In the genomic region with DNA sequence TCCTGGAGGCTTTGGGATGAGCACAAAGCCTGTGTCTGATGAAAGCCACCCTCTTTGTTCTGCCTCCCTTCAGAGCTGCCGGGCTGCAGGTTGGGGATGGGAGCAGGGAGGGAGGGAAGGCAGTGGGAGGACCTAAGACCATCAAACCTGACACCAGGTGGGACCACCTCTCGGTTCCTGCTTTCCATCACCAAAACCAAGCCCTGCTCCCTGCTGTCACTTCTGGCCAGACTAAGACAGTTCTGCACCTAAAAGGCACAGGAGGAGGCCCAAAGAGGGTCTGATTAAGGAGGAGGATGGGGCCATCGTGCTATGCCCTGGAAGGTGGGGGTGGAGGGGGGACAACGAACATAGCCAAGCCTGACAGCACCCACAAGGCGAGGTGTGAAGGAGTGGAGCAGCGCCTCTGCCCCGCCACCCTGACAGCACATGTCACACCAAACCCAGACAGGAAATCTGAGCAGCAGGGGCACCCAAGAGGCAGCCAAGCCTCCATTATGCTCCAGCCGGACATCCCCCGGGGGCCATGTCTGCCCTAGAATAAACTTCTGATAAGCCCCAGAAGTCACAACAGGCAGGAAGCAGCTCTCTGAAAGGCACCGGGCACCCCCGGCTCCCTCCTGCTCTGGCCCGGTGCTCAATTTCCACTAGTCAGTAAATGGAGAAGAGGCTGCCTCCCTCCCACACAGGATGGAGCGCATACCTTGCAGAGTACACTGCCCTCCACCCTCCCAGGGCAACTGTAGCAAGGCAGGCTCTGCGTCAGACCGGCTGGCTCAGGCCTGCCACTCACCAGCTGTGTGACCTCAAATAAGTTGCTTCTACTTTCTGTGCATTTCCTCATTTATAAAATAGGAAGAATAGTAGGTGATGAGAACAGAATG, we compare ENCODE assay signal across 9 cellular contexts. TPM values are rescaled to one million over a fixed set of nuclear protein-coding genes. Genes with fewer than 3 reads are reported as not detected.
DNase-seq lines count a peak whose midpoint lies in the region; ATAC-seq and TF ChIP-seq lines count a peak whose summit lies in the region.
"Had no signal": no experiment of that assay in that cellular context is flagged by ENCODE, and none has a peak within 500 bp of the region (broad histone marks: within the 10 kb centered on the region; RNA-seq: fewer than 3 reads in every experiment).

No MANE protein-coding gene starts in this region.

- no peak overlapping the region for H3K9ac ChIP-seq in mesenchymal stem cell (ENCODE audit: low read length)

- H3K14ac ChIP-seq in mesenchymal stem cell (ENCODE audit: low read length in 2 of 2), result peak overlapping the region in 1 of 2 experiments; percentile 97

- no peak overlapping the region for H2BK5ac ChIP-seq in mesenchymal stem cell (ENCODE audit: low read depth, low read length, poor library complexity, severe bottlenecking)

- no peak for TF ChIP-seq EP300 in transverse colon (IDR thresholded peaks at IDR 0.05; ENCODE audit: low read depth)

- H3K27me3 ChIP-seq in Panc1 (ENCODE audit: control insufficient read depth, insufficient read depth, low read length) (no peaks in the 10 kb centered on the region), mesenchymal stem cell (ENCODE audit: control insufficient read depth in 1 of 2, insufficient read depth in 1 of 2, low read length in 2 of 2) (no peaks in the 10 kb centered on the region), transverse colon (no peaks in the 10 kb centered on the region)
- H3K27me3 ChIP-seq: SJSA1 had no signal

- H3K27ac ChIP-seq in Panc1 (ENCODE audit: low read length) (no peak overlapping the region; the same call in 1 of the 2 replicates), cingulate gyrus (ENCODE audit: low read depth, low read length) (peak overlapping the region; percentile 24), mesenchymal stem cell (ENCODE audit: low read length, poor library complexity, severe bottlenecking) (no peak overlapping the region), transverse colon (peak overlapping the region; percentile 1 to 59 (median 32))
- H3K27ac ChIP-seq: SJSA1 had no signal

- 22% methylated on average over 11 of the region's 15 CpGs for WGBS in mesenchymal stem cell
- WGBS in transverse colon (ENCODE audit: low coverage in 1 of 2), 2 donors, result 40 to 49% methylated on average over 1 to 15 of the region's 15 CpGs

- CTCF ChIA-PET in Panc1 (lab: Charles Lee), result no interaction called here

- TF ChIP-seq CTCF in Panc1 (IDR thresholded peaks at IDR 0.05), result no peak
- TF ChIP-seq CTCF in transverse colon (IDR thresholded peaks at IDR 0.05), result no peak

- POLR2A ChIA-PET in Panc1 (lab: Charles Lee), result no interaction called here

- H3K4me2 ChIP-seq in mesenchymal stem cell (ENCODE audit: low read length, poor library complexity, severe bottlenecking), result no peak overlapping the region

- no peak overlapping the region for H4K91ac ChIP-seq in mesenchymal stem cell (ENCODE audit: low read length)

- H3K4me1 ChIP-seq in Panc1 (ENCODE audit: control insufficient read depth, insufficient read depth, low read length), result peaks cover 24% of the 10 kb centered on the region
- peaks cover 31% of the 10 kb centered on the region for H3K4me1 ChIP-seq in mesenchymal stem cell (ENCODE audit: control insufficient read depth, insufficient read depth, low read depth, low read length)
- peaks cover 19 to 33% (median 27%) of the 10 kb centered on the region in 4 donors for H3K4me1 ChIP-seq in transverse colon

- no peaks in the 10 kb centered on the region for H3K9me3 ChIP-seq in Panc1 (ENCODE audit: control insufficient read depth, insufficient read depth, low read depth, low read length)
- H3K9me3 ChIP-seq in mesenchymal stem cell (ENCODE audit: control insufficient read depth, low read length), result no peaks in the 10 kb centered on the region
- H3K9me3 ChIP-seq in transverse colon, result no peaks in the 10 kb centered on the region
- H3K9me3 ChIP-seq: SJSA1 had no signal

- H4K8ac ChIP-seq in mesenchymal stem cell (ENCODE audit: low read length), result peak overlapping the region; percentile 66

- peaks cover 54% of the 10 kb centered on the region for H3K79me1 ChIP-seq in mesenchymal stem cell (replicated peaks; ENCODE audit: low read length, poor library complexity, severe bottlenecking)

- H2AFZ ChIP-seq in mesenchymal stem cell (ENCODE audit: low read depth, low read length), result no peak overlapping the region

- ATAC-seq in GM18508 (IDR thresholded peaks at IDR 0.05; ENCODE audit: insufficient read depth, unreplicated experiment) (peak; percentile 39), HG02678 (IDR thresholded peaks at IDR 0.05; ENCODE audit: unreplicated experiment) (peak; percentile 64), Panc1 (peak; percentile 73)

- no peak overlapping the region for H3K4ac ChIP-seq in mesenchymal stem cell (ENCODE audit: low read depth in 1 of 2, low read length in 2 of 2)

- DNase-seq in Panc1 (ENCODE audit: low read depth, low spot score) (no peak), mesenchymal stem cell (peak; percentile 79), transverse colon (peak; percentile 34), OCI-M2 (lab: John Stamatoyannopoulos, UW; ENCODE audit: unreplicated experiment) (no peak), OCI-M1 (lab: John Stamatoyannopoulos, UW) (no peak)

- in situ Hi-C loops in Panc1 (cut with HindIII; ENCODE audit: low pct_unique_long_range_greater_than_20kb, low sequenced_read_pairs) (no loop called here), transverse colon (cut with MboI; ENCODE audit: low pct_ligation_motif_present in 1 of 4, low pct_unique_long_range_greater_than_20kb in 1 of 4, low sequenced_read_pairs in 3 of 4) (no loop called here)

- peak overlapping the region in 1 of 2 experiments; percentile 87 for H3K18ac ChIP-seq in mesenchymal stem cell (ENCODE audit: low read depth in 1 of 2, low read length in 2 of 2)

- intact Hi-C loops in Panc1 (cut with micrococcal nuclease; ENCODE audit: unreplicated experiment) (no loop called here), transverse colon (cut with DNase I; ENCODE audit: low total_unique reads) (no loop called here)

- BruUV-seq in Panc1 (replicated peaks; lab: Mats Ljungman, UMichigan), result no TSS peak

- peak overlapping the region; percentile 87 for H2AK5ac ChIP-seq in mesenchymal stem cell (ENCODE audit: low read length, severe bottlenecking)

- H2BK15ac ChIP-seq in mesenchymal stem cell (ENCODE audit: low read depth, poor library complexity, severe bottlenecking), result no peak overlapping the region

- no peaks in the 10 kb centered on the region for H3K36me3 ChIP-seq in Panc1 (ENCODE audit: control insufficient read depth, insufficient read depth, low read length)
- peaks cover 4 to 6% of the 10 kb centered on the region in 2 experiments for H3K36me3 ChIP-seq in mesenchymal stem cell (ENCODE audit: control insufficient read depth in 1 of 2, insufficient read depth in 2 of 2, low read depth in 1 of 2, low read length in 2 of 2)
- no peaks in the 10 kb centered on the region for H3K36me3 ChIP-seq in transverse colon
- H3K36me3 ChIP-seq: SJSA1 had no signal

- TF ChIP-seq POLR2A in transverse colon (IDR thresholded peaks at IDR 0.05), result no peak

- H3K4me3 ChIP-seq in Panc1 (ENCODE audit: low read depth in 2 of 2, low read length in 2 of 2) (no peak overlapping the region), mesenchymal stem cell (ENCODE audit: insufficient read depth in 1 of 2, low read depth in 1 of 2, low read length in 2 of 2) (no peak overlapping the region), transverse colon (no peak overlapping the region)
- H3K4me3 ChIP-seq: SJSA1 had no signal

- H2BK120ac ChIP-seq in mesenchymal stem cell (ENCODE audit: low read depth, low read length), result no peak overlapping the region

- H2BK12ac ChIP-seq in mesenchymal stem cell (ENCODE audit: low read length in 2 of 2), result peak overlapping the region; percentile 29 to 86

- peak overlapping the region in 1 of 2 experiments; percentile 78 for H3K23ac ChIP-seq in mesenchymal stem cell (ENCODE audit: low read length in 2 of 2)

RNA-seq across cellular contexts. Expression of a gene that starts 48.9 kb away (rescaled TPM):
- 85.6 TPM for total RNA-seq in Panc1 (2021; ENCODE audit: unreplicated experiment)
- 93.6 TPM for polyA plus RNA-seq in Panc1 (2012; ENCODE audit: insufficient read length)
- polyA plus RNA-seq in mesenchymal stem cell (2013, experiment 1 of 2), result 35.0 TPM
- polyA plus RNA-seq in mesenchymal stem cell (2013, experiment 2 of 2), result 33.7 TPM
- total RNA-seq in transverse colon, result 10 to 100 TPM; 31.4 to 90.1 (median 44.6) TPM

Comparison
In these comparisons a context has a peak if more than half of its experiments do, and no peak if none do; other contexts are left out.
1. DNase-seq: peak in mesenchymal stem cell (single experiment) and transverse colon (single experiment); none in Panc1 (single experiment), OCI-M2 (single experiment) and OCI-M1 (single experiment).
2. H3K27ac ChIP-seq: peak in cingulate gyrus (single experiment) and transverse colon (4 of 4); none in Panc1 (single experiment) and mesenchymal stem cell (single experiment).
3. Peak in every context shown above with its lines, with median percentiles within 50 percentile points of each other: ATAC-seq.